10 cellular contexts compared by ENCODE assay signal in genomic region chr14:61644834-61645233, GRCh38. TPM values are rescaled to one million over a fixed set of nuclear protein-coding genes. Genes with fewer than 3 reads are reported as not detected.
DNase-seq lines count a peak whose midpoint lies in the region; ATAC-seq and TF ChIP-seq lines count a peak whose summit lies in the region.
"Had no signal": no experiment of that assay in that cellular context is flagged by ENCODE, and none has a peak within 500 bp of the region (broad histone marks: within the 10 kb centered on the region; RNA-seq: fewer than 3 reads in every experiment).

No MANE protein-coding gene starts in this region.

- CTCF ChIA-PET in activated naive CD4-positive, alpha-beta T cell treated with anti-CD3 and anti-CD28 coated beads, Interleukin-2, amount 10 ng/mL, durations not matched to agents 7 days and 5 days (lab: Charles Lee), result no interaction called here

- ATAC-seq in GM19324 (IDR thresholded peaks at IDR 0.05; ENCODE audit: low FRiP score, unreplicated experiment), result peak; percentile 68
- peak; percentile 90 for ATAC-seq in HG03139 (IDR thresholded peaks at IDR 0.05; ENCODE audit: unreplicated experiment)
- ATAC-seq in HG03457 (IDR thresholded peaks at IDR 0.05; ENCODE audit: unreplicated experiment), result no peak
- ATAC-seq in T-helper 17 cell, result no peak

- H3K4me1 ChIP-seq in BE2C (peaks cover 55% of the 10 kb centered on the region), OCI-LY3 (ENCODE audit: low read length) (peaks cover 17% of the 10 kb centered on the region)
- H3K4me1 ChIP-seq: SJSA1 had no signal

- peaks cover 26% of the 10 kb centered on the region for H3K4me1 Mint-ChIP-seq in activated naive CD4-positive, alpha-beta T cell treated with anti-CD3 and anti-CD28 coated beads, Interleukin-2, amount 10 ng/mL, durations not matched to agents 7 days and 5 days
- H3K4me1 Mint-ChIP-seq in T-helper 17 cell, result peaks cover 27% of the 10 kb centered on the region

- no peaks in the 10 kb centered on the region for H3K36me3 Mint-ChIP-seq in activated naive CD4-positive, alpha-beta T cell treated with anti-CD3 and anti-CD28 coated beads, Interleukin-2, amount 10 ng/mL, durations not matched to agents 7 days and 5 days
- H3K36me3 Mint-ChIP-seq in T-helper 17 cell (ENCODE audit: low read depth), result peaks cover 2% of the 10 kb centered on the region

- no peaks in the 10 kb centered on the region for H3K79me2 ChIP-seq in OCI-LY3 (ENCODE audit: low read length)

- H3K4me3 Mint-ChIP-seq in activated naive CD4-positive, alpha-beta T cell treated with anti-CD3 and anti-CD28 coated beads, Interleukin-2, amount 10 ng/mL, durations not matched to agents 7 days and 5 days, result no peak overlapping the region
- H3K4me3 Mint-ChIP-seq in T-helper 17 cell, result no peak overlapping the region

- H4K20me1 ChIP-seq in OCI-LY3 (ENCODE audit: insufficient read depth, low read length), result no peaks in the 10 kb centered on the region

- DNase-seq in BE2C (peak; percentile 73), T-helper 17 cell (no peak)
- DNase-seq in activated naive CD4-positive, alpha-beta T cell treated with anti-CD3 and anti-CD28 coated beads, Interleukin-2, amount 10 ng/mL, durations not matched to agents 7 days and 5 days, result no peak
- DNase-seq in stimulated activated CD4-positive, alpha-beta T cell treated with anti-CD3 and anti-CD28 coated beads, Interleukin-2, amount 100 ng/mL, for 48 hours, result no peak
- DNase-seq: aorta had no signal

- H3K27me3 ChIP-seq in BE2C, result no peaks in the 10 kb centered on the region
- H3K27me3 ChIP-seq in OCI-LY3 (ENCODE audit: low read depth, low read length), result peaks cover 3% of the 10 kb centered on the region; the same call in 1 of the 2 replicates
- H3K27me3 ChIP-seq: SJSA1 had no signal

- H3K9me3 ChIP-seq in BE2C (no peaks in the 10 kb centered on the region; the same call in 1 of the 2 replicates), OCI-LY3 (ENCODE audit: insufficient read depth, low read length) (no peaks in the 10 kb centered on the region; the same call in 1 of the 2 replicates), T-helper 17 cell (ENCODE audit: control insufficient read depth, low read length, poor library complexity, severe bottlenecking) (no peaks in the 10 kb centered on the region)
- H3K9me3 ChIP-seq: SJSA1 had no signal

- H3K27ac Mint-ChIP-seq in activated naive CD4-positive, alpha-beta T cell treated with anti-CD3 and anti-CD28 coated beads, Interleukin-2, amount 10 ng/mL, durations not matched to agents 7 days and 5 days, result no peak overlapping the region
- H3K27ac Mint-ChIP-seq in T-helper 17 cell, result no peak overlapping the region

- no peaks in the 10 kb centered on the region for H3K27me3 Mint-ChIP-seq in activated naive CD4-positive, alpha-beta T cell treated with anti-CD3 and anti-CD28 coated beads, Interleukin-2, amount 10 ng/mL, durations not matched to agents 7 days and 5 days
- no peaks in the 10 kb centered on the region for H3K27me3 Mint-ChIP-seq in T-helper 17 cell

- TF ChIP-seq CTCF in BE2C (IDR thresholded peaks at IDR 0.05; ENCODE audit: low read depth, low read length) (no peak), OCI-LY3 (IDR thresholded peaks at IDR 0.05; ENCODE audit: low read depth, low read length) (no peak)

- H3K27ac ChIP-seq in OCI-LY3 (ENCODE audit: low read length), result no peak overlapping the region
- H3K27ac ChIP-seq: SJSA1 had no signal

- H3K4me3 ChIP-seq in BE2C (ENCODE audit: low read depth, low read length), result no peak overlapping the region
- H3K4me3 ChIP-seq in OCI-LY3 (ENCODE audit: low read length), result no peak overlapping the region
- H3K4me3 ChIP-seq: SJSA1 had no signal

- no peaks in the 10 kb centered on the region for H3K9me3 Mint-ChIP-seq in activated naive CD4-positive, alpha-beta T cell treated with anti-CD3 and anti-CD28 coated beads, Interleukin-2, amount 10 ng/mL, durations not matched to agents 7 days and 5 days

- peak overlapping the region; percentile 21 for H3K4me2 ChIP-seq in OCI-LY3 (ENCODE audit: low read length)

- H2AFZ ChIP-seq in OCI-LY3 (ENCODE audit: low read depth, low read length), result no peak overlapping the region

- H3K9ac ChIP-seq in OCI-LY3 (ENCODE audit: low read length), result no peak overlapping the region

- no peaks in the 10 kb centered on the region for H3K36me3 ChIP-seq in BE2C
- H3K36me3 ChIP-seq in OCI-LY3 (replicated peaks; ENCODE audit: low read depth, low read length), result no peaks in the 10 kb centered on the region
- H3K36me3 ChIP-seq: SJSA1 had no signal

RNA-seq across cellular contexts. Expression of gene HIF1A, which starts 50.5 kb away (rescaled TPM):
- 96.5 TPM for polyA plus RNA-seq in BE2C (2012; ENCODE audit: insufficient read depth, insufficient read length, low read depth)
- 100 to 1,000 TPM; 175 to 204 TPM for total RNA-seq in T-helper 17 cell

Comparison
In these comparisons a context has a peak if more than half of its experiments do, and no peak if none do; other contexts are left out.
1. ATAC-seq: peak in GM19324 (single experiment) and HG03139 (single experiment); none in HG03457 (single experiment) and T-helper 17 cell (single experiment).